16 cellular contexts compared by ENCODE assay signal in genomic region chr9:137303893-137304382, GRCh38. TPM values are rescaled to one million over a fixed set of nuclear protein-coding genes. Genes with fewer than 3 reads are reported as not detected.
DNase-seq lines count a peak whose midpoint lies in the region; TF ChIP-seq lines count a peak whose summit lies in the region.
"Had no signal": no experiment of that assay in that cellular context is flagged by ENCODE, and none has a peak within 500 bp of the region (broad histone marks: within the 10 kb centered on the region; RNA-seq: fewer than 3 reads in every experiment).

No MANE protein-coding gene starts in this region.

- intact Hi-C loops in CD14-positive monocyte (cut with micrococcal nuclease): loop anchor here (2.0 kb wide), 1 partner anchor 23 kb away; no protein-coding TSS in a partner anchor
- intact Hi-C loops in esophagus squamous epithelium (cut with DNase I): no loop called here

- H3K9me3 Mint-ChIP-seq in CD14-positive monocyte (peaks cover 0 to 10% (median 7%) of the 10 kb centered on the region in 7 donors), IgD-negative memory B cell (no peaks in the 10 kb centered on the region), progenitor cell of endocrine pancreas (ENCODE audit: low read depth) (no peaks in the 10 kb centered on the region)
- H3K9me3 Mint-ChIP-seq: effector memory CD8-positive, alpha-beta T cell had no signal

- H3K27me3 ChIP-seq in esophagus squamous epithelium (peaks cover 0 to 69% (median 2%) of the 10 kb centered on the region in 4 donors), hepatocyte (no peaks in the 10 kb centered on the region)

- DNase-seq in CD14-positive monocyte (ENCODE audit: low spot score): no peak
- DNase-seq in esophagus squamous epithelium (lab: John Stamatoyannopoulos, UW): no peak
- DNase-seq in progenitor cell of endocrine pancreas (ENCODE audit: low spot score, unreplicated experiment): peak; percentile 12
- DNase-seq in GDM1 (lab: John Stamatoyannopoulos, UW): no peak
- DNase-seq in activated CD8-positive, alpha-beta memory T cell treated with anti-CD3 and anti-CD28 coated beads for 24 hours: no peak
- DNase-seq in cerebellum (ENCODE audit: low spot score): no peak
- DNase-seq in hepatocyte (ENCODE audit: low spot score): no peak
- DNase-seq: effector memory CD8-positive, alpha-beta T cell; NCI-H1930; NCI-H69; SHP77 treated with DMSO at 0.1 percent for 48 hours had no signal

- peaks cover 0 to 5% (median 0%) of the 10 kb centered on the region in 3 donors for H3K36me3 ChIP-seq in esophagus squamous epithelium
- H3K36me3 ChIP-seq in hepatocyte (replicated peaks; ENCODE audit: insufficient read depth, low read depth): no peaks in the 10 kb centered on the region

- H3K9me3 ChIP-seq in esophagus squamous epithelium: no peaks in the 10 kb centered on the region
- H3K9me3 ChIP-seq in hepatocyte (ENCODE audit: low read depth): no peaks in the 10 kb centered on the region

- H3K4me3 ChIP-seq in esophagus squamous epithelium (no peak overlapping the region), hepatocyte (no peak overlapping the region)

- H3K27ac ChIP-seq in esophagus squamous epithelium (peak overlapping the region; percentile 85 to 94 (median 90)), hepatocyte (no peak overlapping the region)
- H3K27ac ChIP-seq: KMS-11 had no signal

- no peak overlapping the region for H3K4me2 ChIP-seq in hepatocyte
- H3K4me2 ChIP-seq: KMS-11 had no signal

- 66 to 75% methylated on average over 5 to 7 of the region's 22 CpGs for WGBS in esophagus squamous epithelium, 2 donors
- WGBS in hepatocyte (ENCODE audit: low lambda C conversion rate, missing lambda C conversion rate): 94% methylated on average over 17 of the region's 22 CpGs

- H4K20me1 ChIP-seq in hepatocyte (ENCODE audit: insufficient read depth, poor library complexity, severe bottlenecking): peaks cover 3% of the 10 kb centered on the region

- H3K4me1 ChIP-seq in esophagus squamous epithelium (peaks cover 64 to 88% (median 78%) of the 10 kb centered on the region in 3 donors), hepatocyte (ENCODE audit: insufficient read depth) (peaks cover 30% of the 10 kb centered on the region)

- H2AFZ ChIP-seq in hepatocyte: no peak overlapping the region

- H3K9me2 ChIP-seq in hepatocyte (replicated peaks; ENCODE audit: insufficient read depth): no peaks in the 10 kb centered on the region

- TF ChIP-seq CTCF in CD14-positive monocyte (IDR thresholded peaks at IDR 0.05) (no peak), esophagus squamous epithelium (IDR thresholded peaks at IDR 0.05) (no peak), progenitor cell of endocrine pancreas (IDR thresholded peaks at IDR 0.05; ENCODE audit: unreplicated experiment) (no peak), hepatocyte (IDR thresholded peaks at IDR 0.05; ENCODE audit: poor library complexity) (no peak)

- H3K4me1 Mint-ChIP-seq in CD14-positive monocyte: peaks cover 25% of the 10 kb centered on the region
- H3K4me1 Mint-ChIP-seq in IgD-negative memory B cell: peaks cover 0 to 3% (median 3%) of the 10 kb centered on the region in 3 donors
- H3K4me1 Mint-ChIP-seq in progenitor cell of endocrine pancreas (ENCODE audit: low read depth): peaks cover 34% of the 10 kb centered on the region

- H3K4me3 Mint-ChIP-seq in CD14-positive monocyte (peak overlapping the region; percentile 20 to 62), IgD-negative memory B cell (peak overlapping the region in 3 of 4 donors; percentile 38 to 73 (median 70)), progenitor cell of endocrine pancreas (ENCODE audit: low read depth) (no peak overlapping the region)

- H3K27me3 Mint-ChIP-seq in CD14-positive monocyte (ENCODE audit: low read depth in 3 of 3) (peaks cover 65 to 90% (median 72%) of the 10 kb centered on the region in 3 donors), IgD-negative memory B cell (peaks cover 8% of the 10 kb centered on the region), progenitor cell of endocrine pancreas (no peaks in the 10 kb centered on the region)

- peaks cover 9% of the 10 kb centered on the region for H3K79me2 ChIP-seq in hepatocyte

- H3K27ac Mint-ChIP-seq in CD14-positive monocyte: no peak overlapping the region
- peak overlapping the region in 1 of 3 donors; percentile 72 for H3K27ac Mint-ChIP-seq in IgD-negative memory B cell
- no peak overlapping the region for H3K27ac Mint-ChIP-seq in progenitor cell of endocrine pancreas

- H3K36me3 Mint-ChIP-seq in CD14-positive monocyte (peaks cover 3 to 5% of the 10 kb centered on the region in 2 donors), IgD-negative memory B cell (no peaks in the 10 kb centered on the region), progenitor cell of endocrine pancreas (ENCODE audit: insufficient read depth) (no peaks in the 10 kb centered on the region)

- TF ChIP-seq POLR2A in esophagus squamous epithelium (IDR thresholded peaks at IDR 0.05): no peak

RNA-seq across cellular contexts. Expression of gene NRARP, which starts 1.9 kb away (rescaled TPM):
- polyA plus RNA-seq in CD14-positive monocyte (not detected), IgD-negative memory B cell (not detected), hepatocyte (13.1 and 18.7 TPM in 2 replicates)
- total RNA-seq in esophagus squamous epithelium (10 to 100 TPM; 19.6 to 33.9 (median 27.5) TPM), progenitor cell of endocrine pancreas (24.0 and 27.1 TPM in 2 replicates), cerebellum (4.4 TPM), hepatocyte (5.3 and 8.2 TPM in 2 replicates)

RNA-seq across cellular contexts. Expression of gene TOR4A, which starts 26.4 kb away (rescaled TPM):
- polyA plus RNA-seq in CD14-positive monocyte (10 to 100 TPM; 13.7 to 15.4 TPM), IgD-negative memory B cell (8.9 TPM), hepatocyte (8.0 and 10.1 TPM in 2 replicates)
- total RNA-seq in esophagus squamous epithelium (10 to 100 TPM in 3 of 4 donors, 1 to 10 TPM in 1; 8.8 to 17.5 (median 13.5) TPM), progenitor cell of endocrine pancreas (8.0 and 8.5 TPM in 2 replicates), cerebellum (0.91 TPM), hepatocyte (13.7 and 14.4 TPM in 2 replicates)

RNA-seq across cellular contexts. Expression of gene NELFB, which starts 48.8 kb away (rescaled TPM):
- polyA plus RNA-seq in CD14-positive monocyte: 10 to 100 TPM; 17.3 to 18.8 TPM
- polyA plus RNA-seq in IgD-negative memory B cell: 34.2 TPM
- total RNA-seq in esophagus squamous epithelium: 10 to 100 TPM; 26.1 to 41.4 (median 35.2) TPM
- total RNA-seq in progenitor cell of endocrine pancreas: 62.3 and 63.3 TPM in 2 replicates
- total RNA-seq in cerebellum: 27.1 TPM
- total RNA-seq in hepatocyte: 36.4 and 41.4 TPM in 2 replicates
- polyA plus RNA-seq in hepatocyte: 61.1 and 63.5 TPM in 2 replicates

RNA-seq across cellular contexts. Expression of gene STPG3, which starts 52.9 kb away (rescaled TPM):
- polyA plus RNA-seq in CD14-positive monocyte (not detected), IgD-negative memory B cell (not detected), hepatocyte (1.5 and 2.5 TPM in 2 replicates)
- total RNA-seq in esophagus squamous epithelium (not detected), progenitor cell of endocrine pancreas (not detected in 2 replicates), cerebellum (not detected), hepatocyte (not detected in 2 replicates)
- total RNA-seq: glomerular endothelial cell, lower leg skin, pulmonary artery endothelial cell had no signal
